In the genomic region with DNA sequence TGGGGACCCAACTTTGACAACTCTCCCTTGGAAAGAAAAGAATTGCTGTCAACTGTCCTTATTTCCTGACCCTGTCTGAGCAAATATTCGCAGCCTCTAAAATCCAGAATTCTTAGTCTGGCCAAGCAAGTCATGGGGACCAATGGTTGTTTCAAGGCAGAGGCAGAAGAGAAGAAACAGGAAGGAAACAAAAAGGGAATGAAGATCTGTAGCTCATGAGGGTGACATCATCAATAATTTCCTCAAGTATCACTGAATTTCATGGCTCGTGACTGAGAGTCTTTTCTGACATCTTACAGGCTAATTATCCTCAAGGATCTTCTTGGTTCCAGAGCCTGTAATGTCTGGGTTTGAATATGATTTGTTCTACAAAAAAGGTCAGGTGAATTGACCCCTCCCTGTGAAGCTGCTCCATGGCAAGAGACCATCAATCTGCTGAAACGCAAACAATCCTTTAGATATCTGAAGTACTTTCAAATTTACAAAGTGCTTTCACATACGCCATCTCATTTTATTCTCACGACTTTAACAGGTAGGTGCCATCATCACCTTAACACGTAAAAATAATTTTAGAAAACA, we compare ENCODE assay signal across 2 cellular contexts.
TF ChIP-seq lines count a peak whose summit lies in the region.

No MANE protein-coding gene starts in this region.

TF ChIP-seq in SK-N-SH, 30 proteins besides CTCF, POLR2A, EP300 and RAD21 (continued from another document):
- TF ChIP-seq, protein P1, sequence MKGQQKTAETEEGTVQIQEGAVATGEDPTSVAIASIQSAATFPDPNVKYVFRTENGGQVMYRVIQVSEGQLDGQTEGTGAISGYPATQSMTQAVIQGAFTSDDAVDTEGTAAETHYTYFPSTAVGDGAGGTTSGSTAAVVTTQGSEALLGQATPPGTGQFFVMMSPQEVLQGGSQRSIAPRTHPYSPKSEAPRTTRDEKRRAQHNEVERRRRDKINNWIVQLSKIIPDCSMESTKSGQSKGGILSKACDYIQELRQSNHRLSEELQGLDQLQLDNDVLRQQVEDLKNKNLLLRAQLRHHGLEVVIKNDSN (IDR thresholded peaks at IDR 0.05; ENCODE audit: borderline replicate concordance, low read depth) = no peak
- no peak for TF ChIP-seq FOXJ3 (CRISPR knock-in tag; IDR thresholded peaks at IDR 0.05)
- TF ChIP-seq FOSL2 (IDR thresholded peaks at IDR 0.05; ENCODE audit: borderline replicate concordance, low read depth) = no peak
- no peak; the same call in 1 of the 2 replicates for TF ChIP-seq SIN3A (IDR thresholded peaks at IDR 0.05; ENCODE audit: borderline replicate concordance, low read depth, low read length)
- TF ChIP-seq RFX5 (IDR thresholded peaks at IDR 0.05; ENCODE audit: low read length) = no peak
- no peak for TF ChIP-seq NRF1 (IDR thresholded peaks at IDR 0.05; ENCODE audit: low read depth, low read length)
- TF ChIP-seq MEF2A (IDR thresholded peaks at IDR 0.05; ENCODE audit: borderline replicate concordance, low read depth) = no peak
- no peak for TF ChIP-seq NFIC (IDR thresholded peaks at IDR 0.05; ENCODE audit: borderline replicate concordance)
- TF ChIP-seq, protein P2, sequence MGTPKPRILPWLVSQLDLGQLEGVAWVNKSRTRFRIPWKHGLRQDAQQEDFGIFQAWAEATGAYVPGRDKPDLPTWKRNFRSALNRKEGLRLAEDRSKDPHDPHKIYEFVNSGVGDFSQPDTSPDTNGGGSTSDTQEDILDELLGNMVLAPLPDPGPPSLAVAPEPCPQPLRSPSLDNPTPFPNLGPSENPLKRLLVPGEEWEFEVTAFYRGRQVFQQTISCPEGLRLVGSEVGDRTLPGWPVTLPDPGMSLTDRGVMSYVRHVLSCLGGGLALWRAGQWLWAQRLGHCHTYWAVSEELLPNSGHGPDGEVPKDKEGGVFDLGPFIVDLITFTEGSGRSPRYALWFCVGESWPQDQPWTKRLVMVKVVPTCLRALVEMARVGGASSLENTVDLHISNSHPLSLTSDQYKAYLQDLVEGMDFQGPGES (IDR thresholded peaks at IDR 0.05; ENCODE audit: low read depth, low read length) = no peak
- TF ChIP-seq RXRA (IDR thresholded peaks at IDR 0.05; ENCODE audit: borderline replicate concordance, low read depth) = no peak

TF ChIP-seq in SK-N-SH treated with all-trans-retinoic acid at 6 μM for 48 hours, 23 proteins besides CTCF, POLR2A, EP300 and RAD21 (continued from another document):
- TF ChIP-seq, protein P3, sequence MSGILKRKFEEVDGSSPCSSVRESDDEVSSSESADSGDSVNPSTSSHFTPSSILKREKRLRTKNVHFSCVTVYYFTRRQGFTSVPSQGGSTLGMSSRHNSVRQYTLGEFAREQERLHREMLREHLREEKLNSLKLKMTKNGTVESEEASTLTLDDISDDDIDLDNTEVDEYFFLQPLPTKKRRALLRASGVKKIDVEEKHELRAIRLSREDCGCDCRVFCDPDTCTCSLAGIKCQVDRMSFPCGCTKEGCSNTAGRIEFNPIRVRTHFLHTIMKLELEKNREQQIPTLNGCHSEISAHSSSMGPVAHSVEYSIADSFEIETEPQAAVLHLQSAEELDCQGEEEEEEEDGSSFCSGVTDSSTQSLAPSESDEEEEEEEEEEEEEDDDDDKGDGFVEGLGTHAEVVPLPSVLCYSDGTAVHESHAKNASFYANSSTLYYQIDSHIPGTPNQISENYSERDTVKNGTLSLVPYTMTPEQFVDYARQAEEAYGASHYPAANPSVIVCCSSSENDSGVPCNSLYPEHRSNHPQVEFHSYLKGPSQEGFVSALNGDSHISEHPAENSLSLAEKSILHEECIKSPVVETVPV (CRISPR knock-in tag; IDR thresholded peaks at IDR 0.05) = no peak
TF ChIP-seq in SK-N-SH treated with all-trans-retinoic acid at 6 μM for 48 hours: peak in this region for 0.
